ENCODE assay signal across 11 cellular contexts in genomic region chr7:20083781-20084180, GRCh38.
DNase-seq lines count a peak whose midpoint lies in the region; ATAC-seq and TF ChIP-seq lines count a peak whose summit lies in the region.
"Had no signal": no experiment of that assay in that cellular context is flagged by ENCODE, and none has a peak within 500 bp of the region (broad histone marks: within the 10 kb centered on the region; RNA-seq: fewer than 3 reads in every experiment).

No MANE protein-coding gene starts in this region.

- no peak overlapping the region for H3K4me3 ChIP-seq in IMR-90 (ENCODE audit: insufficient read depth, low read depth, low read length)
- H3K4me3 ChIP-seq in mammary epithelial cell (replicated peaks in 1 of 3; ENCODE audit: insufficient read depth in 1 of 3, low read depth in 2 of 3, low read length in 3 of 3), result no peak overlapping the region
- no peak overlapping the region for H3K4me3 ChIP-seq in skeletal muscle tissue (ENCODE audit: low read length in 3 of 3)
- H3K4me3 ChIP-seq: heart left ventricle had no signal

- TF ChIP-seq CTCF in IMR-90 (conservative IDR thresholded peaks at IDR 0.05; ENCODE audit: low read depth, low read length), result no peak
- TF ChIP-seq CTCF in mammary epithelial cell (conservative IDR thresholded peaks at IDR 0.05 in 1 of 2, IDR thresholded peaks at IDR 0.05 in 1 of 2; ENCODE audit: extremely low read depth in 1 of 2, insufficient read depth in 1 of 2, low read depth in 1 of 2, low read length in 2 of 2), result no peak

- H3K4ac ChIP-seq in IMR-90 (ENCODE audit: low read depth, low read length), result no peak overlapping the region

- no peaks in the 10 kb centered on the region for H3K9me1 ChIP-seq in IMR-90 (ENCODE audit: insufficient read depth, low read length)

- no peak overlapping the region for H3K56ac ChIP-seq in IMR-90 (ENCODE audit: extremely low read depth, insufficient read depth, low read length)

- H3K79me1 ChIP-seq in IMR-90 (ENCODE audit: low read depth in 1 of 2, low read length in 2 of 2), result no peaks in the 10 kb centered on the region

- dilution Hi-C loops in IMR-90 (cut with HindIII; ENCODE audit: low sequenced_read_pairs, unreplicated experiment), result no loop called here
- dilution Hi-C loops in mammary epithelial cell (cut with HindIII; ENCODE audit: low sequenced_read_pairs), result no loop called here

- no peak overlapping the region for H3K18ac ChIP-seq in IMR-90 (ENCODE audit: low read depth, low read length)

- H2BK20ac ChIP-seq in IMR-90 (ENCODE audit: low read depth, low read length), result no peak overlapping the region

- no CpG with 5 or more reads among the region's 1 CpG for WGBS in IMR-90 (ENCODE audit: extremely low coverage in 2 of 2, insufficient read length in 1 of 2), 2 experiments
- 7% methylated on average over 1 of the region's 1 CpG for WGBS in mammary epithelial cell (ENCODE audit: low coverage, missing lambda C conversion rate)

- H3K27ac ChIP-seq in IMR-90 (ENCODE audit: insufficient read depth, low read length) (no peak overlapping the region), mammary epithelial cell (ENCODE audit: insufficient read depth, low read depth, low read length) (no peak overlapping the region), skeletal muscle tissue (ENCODE audit: low read depth, low read length) (peak overlapping the region; percentile 10)
- H3K27ac ChIP-seq: parathyroid adenoma had no signal

- CTCF ChIA-PET in IMR-90 (lab: Yijun Ruan, JAX) (no interaction called here), mammary epithelial cell (lab: Charles Lee; ENCODE audit: low non-redundant PET) (no interaction called here)

- in situ Hi-C loops in IMR-90 (cut with MboI; ENCODE audit: low sequenced_read_pairs) (no loop called here), mammary epithelial cell (cut with MboI; ENCODE audit: low sequenced_read_pairs in 2 of 2) (no loop called here)

- no peak overlapping the region for H3K23ac ChIP-seq in IMR-90 (ENCODE audit: low read depth, low read length)

- H4K91ac ChIP-seq in IMR-90 (ENCODE audit: insufficient read depth, low read depth, low read length), result no peak overlapping the region

- DNase-seq in IMR-90 (peak; percentile 3), mammary epithelial cell (peak; percentile 82), SIG-M5 treated with dmso at 0.1 percent for 504 hours (lab: John Stamatoyannopoulos, UW; ENCODE audit: unreplicated experiment) (no peak)
- no peak for DNase-seq in effector CD4-positive, alpha-beta T cell
- DNase-seq: activated naive CD4-positive, alpha-beta T cell; heart left ventricle; NCI-H187 had no signal

- H4K5ac ChIP-seq in IMR-90 (ENCODE audit: low read depth, low read length), result no peak overlapping the region

- BruUV-seq in IMR-90 (replicated peaks; lab: Mats Ljungman, UMichigan), result no TSS peak
- no TSS peak for BruUV-seq in mammary epithelial cell (replicated peaks; lab: Mats Ljungman, UMichigan)

- no peaks in the 10 kb centered on the region for H3K79me2 ChIP-seq in mammary epithelial cell (ENCODE audit: insufficient read depth, low read length)
- H3K79me2 ChIP-seq: parathyroid adenoma had no signal

- H3K14ac ChIP-seq in IMR-90 (replicated peaks; ENCODE audit: low read depth, low read length), result no peak overlapping the region

- H3K36me3 ChIP-seq in IMR-90 (ENCODE audit: control insufficient read depth, insufficient read depth, low read length) (no peaks in the 10 kb centered on the region), mammary epithelial cell (ENCODE audit: insufficient read depth, low read length) (no peaks in the 10 kb centered on the region), skeletal muscle tissue (ENCODE audit: control insufficient read depth in 3 of 3, insufficient read depth in 3 of 3, low read length in 3 of 3) (no peaks in the 10 kb centered on the region)
- H3K36me3 ChIP-seq: heart left ventricle had no signal

- no peak overlapping the region for H3K4me2 ChIP-seq in IMR-90 (ENCODE audit: low read depth, low read length)
- H3K4me2 ChIP-seq in mammary epithelial cell (ENCODE audit: insufficient read depth, low read depth, low read length), result no peak overlapping the region

- H3K9ac ChIP-seq in IMR-90 (ENCODE audit: low read depth, low read length) (no peak overlapping the region), mammary epithelial cell (ENCODE audit: insufficient read depth, low read length) (no peak overlapping the region), skeletal muscle tissue (ENCODE audit: low read depth in 1 of 3, low read length in 3 of 3) (no peak overlapping the region)
- H3K9ac ChIP-seq: parathyroid adenoma had no signal

- no peak overlapping the region for H2AK5ac ChIP-seq in IMR-90 (ENCODE audit: low read depth, low read length)

- ATAC-seq in GM21381 (IDR thresholded peaks at IDR 0.05; ENCODE audit: unreplicated experiment) (peak; percentile 49), IMR-90 (ENCODE audit: low read depth) (peak; percentile 56; the same call in 1 of the 2 replicates), GM19467 (IDR thresholded peaks at IDR 0.05; ENCODE audit: unreplicated experiment) (no peak)
- ATAC-seq: heart left ventricle had no signal

- H2BK120ac ChIP-seq in IMR-90 (ENCODE audit: low read depth, low read length), result no peak overlapping the region

- no peak for TF ChIP-seq RAD21 in IMR-90 (IDR thresholded peaks at IDR 0.05; ENCODE audit: low read length)

- no peak for TF ChIP-seq POLR2A in IMR-90 (IDR thresholded peaks at IDR 0.05; ENCODE audit: low read depth, low read length)

- no peaks in the 10 kb centered on the region for H4K20me1 ChIP-seq in IMR-90 (ENCODE audit: insufficient read depth, low read length)
- H4K20me1 ChIP-seq in mammary epithelial cell (ENCODE audit: insufficient read depth, low read length), result no peaks in the 10 kb centered on the region

- no peak overlapping the region for H4K8ac ChIP-seq in IMR-90 (ENCODE audit: low read depth in 2 of 2, low read length in 2 of 2)

- POLR2A ChIA-PET in IMR-90 (lab: Charles Lee; ENCODE audit: unreplicated experiment), result no interaction called here

- no peaks in the 10 kb centered on the region for H3K9me3 ChIP-seq in IMR-90 (ENCODE audit: control insufficient read depth, insufficient read depth, low read length)
- H3K9me3 ChIP-seq in mammary epithelial cell (replicated peaks; ENCODE audit: insufficient read depth, low read length), result no peaks in the 10 kb centered on the region
- no peaks in the 10 kb centered on the region for H3K9me3 ChIP-seq in skeletal muscle tissue (ENCODE audit: control insufficient read depth in 3 of 3, low read length in 3 of 3)
- H3K9me3 ChIP-seq: heart left ventricle had no signal

- intact Hi-C loops in IMR-90 (cut with micrococcal nuclease), result no loop called here
- intact Hi-C loops in mammary epithelial cell (cut with micrococcal nuclease), result no loop called here

- H3K4me1 ChIP-seq in IMR-90 (ENCODE audit: control insufficient read depth, insufficient read depth, low read length) (no peaks in the 10 kb centered on the region), mammary epithelial cell (ENCODE audit: insufficient read depth, low read length) (no peaks in the 10 kb centered on the region), skeletal muscle tissue (ENCODE audit: control insufficient read depth in 3 of 3, insufficient read depth in 3 of 3, low read length in 3 of 3) (no peaks in the 10 kb centered on the region)
- H3K4me1 ChIP-seq: heart left ventricle, parathyroid adenoma had no signal

- no peak overlapping the region for H2AFZ ChIP-seq in IMR-90 (replicated peaks; ENCODE audit: low read length, poor library complexity)
- H2AFZ ChIP-seq in mammary epithelial cell (ENCODE audit: low read depth, low read length), result no peak overlapping the region
- H2AFZ ChIP-seq: parathyroid adenoma had no signal

- no peak overlapping the region for H2BK15ac ChIP-seq in IMR-90 (ENCODE audit: low read depth, low read length)

- H2BK5ac ChIP-seq in IMR-90 (ENCODE audit: low read depth, low read length, poor library complexity, severe bottlenecking), result no peak overlapping the region

- no peak overlapping the region for H2AK9ac ChIP-seq in IMR-90 (replicated peaks; ENCODE audit: low read depth, low read length, poor library complexity)

- H3K27me3 ChIP-seq in IMR-90 (ENCODE audit: control insufficient read depth, insufficient read depth, low read length) (no peaks in the 10 kb centered on the region), mammary epithelial cell (ENCODE audit: insufficient read depth, low read length) (peaks cover under 1% of the 10 kb centered on the region), skeletal muscle tissue (ENCODE audit: control insufficient read depth in 3 of 3, insufficient read depth in 3 of 3, low read length in 3 of 3) (no peaks in the 10 kb centered on the region)
- H3K27me3 ChIP-seq: heart left ventricle had no signal

TF ChIP-seq in IMR-90, 13 proteins besides CTCF, POLR2A, EP300 and RAD21:
- TF ChIP-seq MAFK (IDR thresholded peaks at IDR 0.05; ENCODE audit: low read depth, low read length) (no peak), MAZ (IDR thresholded peaks at IDR 0.05; ENCODE audit: borderline replicate concordance, low read depth, low read length) (no peak)

Comparison
In these comparisons a context has a peak if more than half of its experiments do, and no peak if none do; other contexts are left out.
1. DNase-seq: peak in IMR-90 (single experiment) and mammary epithelial cell (single experiment); none in SIG-M5 treated with dmso at 0.1 percent for 504 hours (single experiment) and effector CD4-positive, alpha-beta T cell (single experiment).